In genomic region chr3:101202640-101203039, GRCh38 we compare ENCODE assay signal across 23 cellular contexts.
DNase-seq lines count a peak whose midpoint lies in the region; ATAC-seq and TF ChIP-seq lines count a peak whose summit lies in the region.
"Had no signal": no experiment of that assay in that cellular context is flagged by ENCODE, and none has a peak within 500 bp of the region (broad histone marks: within the 10 kb centered on the region; RNA-seq: fewer than 3 reads in every experiment).

No MANE protein-coding gene starts in this region.

- intact Hi-C loops in breast epithelium (cut with DNase I; ENCODE audit: low total_unique reads) (no loop called here), MCF 10A (cut with micrococcal nuclease) (loop anchor here (10.0 kb wide), 1 partner anchor 182 kb away; no protein-coding TSS in a partner anchor)
- intact Hi-C loops in activated CD8-positive, alpha-beta T cell treated with anti-CD3 and anti-CD28 coated beads for 36 hours (cut with micrococcal nuclease): loop anchor here (10.0 kb wide), 1 partner anchor 182 kb away; no protein-coding TSS in a partner anchor

- no peak overlapping the region for H3K27ac Mint-ChIP-seq in MCF 10A (ENCODE audit: low read depth, unreplicated experiment)
- H3K27ac Mint-ChIP-seq in activated CD8-positive, alpha-beta T cell treated with anti-CD3 and anti-CD28 coated beads for 36 hours: no peak overlapping the region
- H3K27ac Mint-ChIP-seq: CD4-positive, alpha-beta T cell; H9; T-helper 17 cell had no signal

- TF ChIP-seq POLR2A in breast epithelium (IDR thresholded peaks at IDR 0.05): no peak

- CTCF ChIA-PET in MCF 10A (lab: Yijun Ruan, JAX): interaction anchor here (0.6 to 0.9 kb wide), 2 partner anchors 131 to 309 kb away, joined by 4 read pairs; no protein-coding TSS in a partner anchor
- CTCF ChIA-PET in activated CD8-positive, alpha-beta T cell treated with anti-CD3 and anti-CD28 coated beads for 36 hours (lab: Charles Lee): interaction anchor here (1.0 to 1.4 kb wide), 2 partner anchors 13 to 133 kb away, joined by 3 to 5 read pairs; no protein-coding TSS in a partner anchor

- no peaks in the 10 kb centered on the region for H3K36me3 ChIP-seq in breast epithelium
- H3K36me3 ChIP-seq: Peyer's patch, SJSA1 had no signal

- H3K4me3 ChIP-seq in breast epithelium: no peak overlapping the region
- H3K4me3 ChIP-seq: A549, Peyer's patch, SJSA1 had no signal

- no peak for ATAC-seq in activated CD8-positive, alpha-beta T cell treated with anti-CD3 and anti-CD28 coated beads for 36 hours
- ATAC-seq in activated CD4-positive, CD25-positive, alpha-beta regulatory T cell treated with anti-CD3 and anti-CD28 coated beads, Interleukin-2, amount 50 U/mL, for 24 hours: no peak
- ATAC-seq: A549, T-helper 17 cell had no signal

- H3K27me3 Mint-ChIP-seq in MCF 10A (ENCODE audit: insufficient read depth, unreplicated experiment): no peaks in the 10 kb centered on the region
- peaks cover 19% of the 10 kb centered on the region for H3K27me3 Mint-ChIP-seq in activated CD8-positive, alpha-beta T cell treated with anti-CD3 and anti-CD28 coated beads for 36 hours

- H3K9me3 ChIP-seq in breast epithelium: no peaks in the 10 kb centered on the region
- H3K9me3 ChIP-seq: A549, Caco-2, Peyer's patch, SJSA1 had no signal

- H3K27me3 ChIP-seq in breast epithelium: no peaks in the 10 kb centered on the region
- H3K27me3 ChIP-seq: Peyer's patch had no signal

- no peaks in the 10 kb centered on the region for H3K4me1 Mint-ChIP-seq in MCF 10A (ENCODE audit: insufficient read depth, unreplicated experiment)
- no peaks in the 10 kb centered on the region for H3K4me1 Mint-ChIP-seq in activated CD8-positive, alpha-beta T cell treated with anti-CD3 and anti-CD28 coated beads for 36 hours (ENCODE audit: low read depth)

- no peaks in the 10 kb centered on the region for H3K4me1 ChIP-seq in breast epithelium
- H3K4me1 ChIP-seq: A549, Caco-2, Peyer's patch, SJSA1 had no signal

- TF ChIP-seq CTCF in breast epithelium (IDR thresholded peaks at IDR 0.05) (no peak), MCF 10A (IDR thresholded peaks at IDR 0.05; ENCODE audit: unreplicated experiment) (no peak)
- no peak for TF ChIP-seq CTCF in activated CD8-positive, alpha-beta T cell treated with anti-CD3 and anti-CD28 coated beads for 36 hours (IDR thresholded peaks at IDR 0.05)

- DNase-seq in breast epithelium (ENCODE audit: low spot score in 2 of 2) (no peak), MCF 10A (ENCODE audit: unreplicated experiment) (no peak), Kasumi-1 (lab: John Stamatoyannopoulos, UW) (peak; percentile 34 to 40), OCI-M1 (lab: John Stamatoyannopoulos, UW) (peak; percentile 68), NCI-H1436 (lab: John Stamatoyannopoulos, UW) (no peak)
- DNase-seq in activated T-cell treated with anti-CD3 and anti-CD28 coated beads, Interleukin-2, amount 50 U/mL, for 48 hours: no peak
- no peak for DNase-seq in activated CD8-positive, alpha-beta T cell treated with anti-CD3 and anti-CD28 coated beads for 36 hours
- DNase-seq: Caco-2; CD4-positive, alpha-beta T cell; DMS153; GF-D8; H9; NCI-H1105; NCI-H1694; NCI-H2107; NCI-H510A; NCI-H748 treated with DMSO at 0.1 percent for 48 hours; NK-92 treated with Interleukin-12 subunit alpha and Interleukin-12 subunit beta, amount 100 ng/mL, for 24 hours; Peyer's patch; T-helper 17 cell had no signal

- no TSS peak for BruUV-seq in MCF 10A (replicated peaks; lab: Mats Ljungman, UMichigan)

- H3K9me3 Mint-ChIP-seq in MCF 10A (ENCODE audit: unreplicated experiment): no peaks in the 10 kb centered on the region
- no peaks in the 10 kb centered on the region for H3K9me3 Mint-ChIP-seq in activated CD8-positive, alpha-beta T cell treated with anti-CD3 and anti-CD28 coated beads for 36 hours
- H3K9me3 Mint-ChIP-seq: CD4-positive, alpha-beta T cell; H9 had no signal

- POLR2A ChIA-PET in MCF 10A (lab: Yijun Ruan, JAX): no interaction called here
- POLR2A ChIA-PET in activated CD8-positive, alpha-beta T cell treated with anti-CD3 and anti-CD28 coated beads for 36 hours (lab: Charles Lee): no interaction called here

- H3K27ac ChIP-seq in breast epithelium: peak overlapping the region; percentile 50 to 57
- H3K27ac ChIP-seq: A549, Peyer's patch, SJSA1 had no signal

- H3K36me3 Mint-ChIP-seq in MCF 10A (ENCODE audit: insufficient read depth, unreplicated experiment): no peaks in the 10 kb centered on the region
- H3K36me3 Mint-ChIP-seq in activated CD8-positive, alpha-beta T cell treated with anti-CD3 and anti-CD28 coated beads for 36 hours (ENCODE audit: low read depth): no peaks in the 10 kb centered on the region

- H3K4me3 Mint-ChIP-seq in MCF 10A (ENCODE audit: unreplicated experiment): no peak overlapping the region
- no peak overlapping the region for H3K4me3 Mint-ChIP-seq in activated CD8-positive, alpha-beta T cell treated with anti-CD3 and anti-CD28 coated beads for 36 hours
- H3K4me3 Mint-ChIP-seq: CD4-positive, alpha-beta T cell; H9; T-helper 17 cell had no signal

Comparison
In these comparisons a context has a peak if more than half of its experiments do, and no peak if none do; other contexts are left out.
1. DNase-seq: peak in Kasumi-1 (2 of 2) and OCI-M1 (single experiment); none in breast epithelium (0 of 2), MCF 10A (single experiment), NCI-H1436 (single experiment), activated T-cell treated with anti-CD3 and anti-CD28 coated beads, Interleukin-2, amount 50 U/mL, for 48 hours (0 of 2) and activated CD8-positive, alpha-beta T cell treated with anti-CD3 and anti-CD28 coated beads for 36 hours (single experiment).